In the genomic region with DNA sequence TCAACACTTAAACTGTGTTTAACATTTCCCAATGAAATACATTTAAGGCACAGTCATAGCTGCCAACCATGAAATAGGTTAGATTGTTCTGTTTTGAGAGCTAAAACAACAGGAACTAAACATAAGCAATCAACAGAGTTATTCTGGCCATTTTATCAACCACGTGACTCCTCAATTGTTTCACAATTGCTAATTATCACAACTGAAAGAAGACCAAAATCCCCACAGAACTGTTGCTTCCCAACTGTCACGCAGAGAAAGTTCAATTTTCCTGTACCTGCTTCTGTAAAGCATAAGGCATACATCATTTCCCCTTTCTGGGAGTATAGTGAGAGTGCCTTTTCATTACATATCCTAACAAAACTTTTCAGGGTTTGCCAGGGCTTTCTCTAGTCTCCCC, we compare ENCODE assay signal across 14 cellular contexts.
DNase-seq lines count a peak whose midpoint lies in the region; ATAC-seq lines count a peak whose summit lies in the region.
"Had no signal": no experiment of that assay in that cellular context is flagged by ENCODE, and none has a peak within 500 bp of the region (broad histone marks: within the 10 kb centered on the region; RNA-seq: fewer than 3 reads in every experiment).

No MANE protein-coding gene starts in this region.

- DNase-seq in renal cortical epithelial cell (ENCODE audit: low read depth), result peak; percentile 45
- DNase-seq in NCI-H345 (lab: John Stamatoyannopoulos, UW), result no peak
- no peak for DNase-seq in SHP77 treated with DMSO at 0.1 percent for 48 hours (lab: John Stamatoyannopoulos, UW)
- no peak for DNase-seq in activated CD8-positive, alpha-beta memory T cell treated with anti-CD3 and anti-CD28 coated beads, Interleukin-2, amount 50 U/mL, for 48 hours
- DNase-seq: C1 segment of cervical spinal cord; Calu3; CD4-positive, alpha-beta T cell; DMS 273 treated with DMSO at 0.1 percent for 48 hours; GOT3; H9; Karpas-422 had no signal

- ATAC-seq in GM19395 (IDR thresholded peaks at IDR 0.05; ENCODE audit: unreplicated experiment), result peak; percentile 55
- peak; percentile 53 for ATAC-seq in HG02852 (IDR thresholded peaks at IDR 0.05; ENCODE audit: unreplicated experiment)
- ATAC-seq in HG03432 (IDR thresholded peaks at IDR 0.05; ENCODE audit: unreplicated experiment), result peak; percentile 56
